Comparison of ENCODE assay signal across 21 cellular contexts in genomic region chr15:59567369-59567768, GRCh38. TPM values are rescaled to one million over a fixed set of nuclear protein-coding genes. Genes with fewer than 3 reads are reported as not detected.
DNase-seq lines count a peak whose midpoint lies in the region; ATAC-seq and TF ChIP-seq lines count a peak whose summit lies in the region.
"Had no signal": no experiment of that assay in that cellular context is flagged by ENCODE, and none has a peak within 500 bp of the region (broad histone marks: within the 10 kb centered on the region; RNA-seq: fewer than 3 reads in every experiment).

No MANE protein-coding gene starts in this region.

- 85% methylated on average over 1 of the region's 1 CpG for WGBS in esophagus muscularis mucosa
- WGBS in mesenchymal stem cell = no CpG with 5 or more reads among the region's 1 CpG

- H3K18ac ChIP-seq in mesenchymal stem cell (ENCODE audit: low read depth in 1 of 2, low read length in 2 of 2) = no peak overlapping the region

- H3K9me3 Mint-ChIP-seq in type B pancreatic cell = peaks cover 7% of the 10 kb centered on the region

- DNase-seq in EH (ENCODE audit: low read depth) = peak; percentile 10
- peak; percentile 28 for DNase-seq in adipocyte (ENCODE audit: low read depth)
- DNase-seq in osteoblast (ENCODE audit: insufficient read length, low spot score, missing footprints) = peak; percentile 22
- no peak for DNase-seq in esophagus muscularis mucosa (ENCODE audit: extremely low spot score)
- no peak for DNase-seq in mesenchymal stem cell
- DNase-seq in type B pancreatic cell (ENCODE audit: extremely low spot score, unreplicated experiment) = no peak
- no peak for DNase-seq in NCI-H146 (lab: John Stamatoyannopoulos, UW)
- DNase-seq: DMS53, EL, GF-D8, NCI-H1417, NCI-H187, NCI-H446, NCI-H526, SHP77 had no signal

- no peak overlapping the region for H2BK12ac ChIP-seq in mesenchymal stem cell (ENCODE audit: low read length in 2 of 2)

- H3K27ac Mint-ChIP-seq in type B pancreatic cell = no peak overlapping the region
- H3K27ac Mint-ChIP-seq: IgD-negative memory B cell had no signal

- H3K4me1 ChIP-seq in adipocyte (ENCODE audit: control insufficient read depth, insufficient read depth, low read length) (no peaks in the 10 kb centered on the region), osteoblast (ENCODE audit: insufficient read depth, low read length) (peaks cover 4% of the 10 kb centered on the region), esophagus muscularis mucosa (no peaks in the 10 kb centered on the region), mesenchymal stem cell (ENCODE audit: control insufficient read depth, insufficient read depth, low read depth, low read length) (no peaks in the 10 kb centered on the region)

- H2BK5ac ChIP-seq in mesenchymal stem cell (ENCODE audit: low read depth, low read length, poor library complexity, severe bottlenecking) = no peak overlapping the region

- H3K23ac ChIP-seq in mesenchymal stem cell (ENCODE audit: low read length in 2 of 2) = no peak overlapping the region

- H3K9me3 ChIP-seq in adipocyte (ENCODE audit: control insufficient read depth, low read length) (peaks cover 7% of the 10 kb centered on the region), osteoblast (ENCODE audit: low read depth, low read length) (no peaks in the 10 kb centered on the region), esophagus muscularis mucosa (peaks cover 0 to 16% (median 8%) of the 10 kb centered on the region in 4 donors), mesenchymal stem cell (ENCODE audit: control insufficient read depth, low read length) (peaks cover 19% of the 10 kb centered on the region)

- H2AFZ ChIP-seq in osteoblast (ENCODE audit: low read length) = no peak overlapping the region
- H2AFZ ChIP-seq in mesenchymal stem cell (ENCODE audit: low read depth, low read length) = no peak overlapping the region

- no peak overlapping the region for H3K9ac ChIP-seq in adipocyte (ENCODE audit: low read length)
- no peak overlapping the region for H3K9ac ChIP-seq in mesenchymal stem cell (ENCODE audit: low read length)

- no peaks in the 10 kb centered on the region for H4K20me1 ChIP-seq in osteoblast (ENCODE audit: insufficient read depth, low read length)

- TF ChIP-seq CTCF in osteoblast (IDR thresholded peaks at IDR 0.05; ENCODE audit: extremely low read depth, low read depth, low read length) (no peak), esophagus muscularis mucosa (IDR thresholded peaks at IDR 0.05) (no peak), type B pancreatic cell (conservative IDR thresholded peaks at IDR 0.05) (no peak)

- H3K27me3 ChIP-seq in adipocyte (replicated peaks; ENCODE audit: control insufficient read depth, insufficient read depth, low read length) (peaks cover 3% of the 10 kb centered on the region), osteoblast (ENCODE audit: insufficient read depth, low read length) (no peaks in the 10 kb centered on the region), esophagus muscularis mucosa (no peaks in the 10 kb centered on the region), mesenchymal stem cell (ENCODE audit: control insufficient read depth in 1 of 2, insufficient read depth in 1 of 2, low read length in 2 of 2) (no peaks in the 10 kb centered on the region)

- H3K27ac ChIP-seq in osteoblast (ENCODE audit: low read depth, low read length) (no peak overlapping the region), esophagus muscularis mucosa (replicated peaks in 1 of 4) (no peak overlapping the region), mesenchymal stem cell (ENCODE audit: low read length, poor library complexity, severe bottlenecking) (no peak overlapping the region)
- H3K27ac ChIP-seq: C4-2B had no signal

- H2AK5ac ChIP-seq in mesenchymal stem cell (ENCODE audit: low read length, severe bottlenecking) = no peak overlapping the region

- no peak overlapping the region for H3K14ac ChIP-seq in mesenchymal stem cell (ENCODE audit: low read length in 2 of 2)

- H3K4me3 Mint-ChIP-seq in type B pancreatic cell = no peak overlapping the region
- H3K4me3 Mint-ChIP-seq: IgD-negative memory B cell had no signal

- H3K36me3 Mint-ChIP-seq in type B pancreatic cell = peaks cover 7% of the 10 kb centered on the region
- H3K36me3 Mint-ChIP-seq: IgD-negative memory B cell had no signal

- peaks cover 12% of the 10 kb centered on the region for H3K4me1 Mint-ChIP-seq in type B pancreatic cell (ENCODE audit: unreplicated experiment)

- intact Hi-C loops in esophagus muscularis mucosa (cut with DNase I) = no loop called here

- H2BK15ac ChIP-seq in mesenchymal stem cell (ENCODE audit: low read depth, poor library complexity, severe bottlenecking) = no peak overlapping the region

- H3K4me2 ChIP-seq in osteoblast (ENCODE audit: insufficient read depth, low read length) = no peak overlapping the region
- H3K4me2 ChIP-seq in mesenchymal stem cell (ENCODE audit: low read length, poor library complexity, severe bottlenecking) = no peak overlapping the region

- H2BK120ac ChIP-seq in mesenchymal stem cell (ENCODE audit: low read depth, low read length) = no peak overlapping the region

- H4K91ac ChIP-seq in mesenchymal stem cell (ENCODE audit: low read length) = no peak overlapping the region

- H3K4ac ChIP-seq in mesenchymal stem cell (ENCODE audit: low read depth in 1 of 2, low read length in 2 of 2) = no peak overlapping the region

- ATAC-seq in esophagus mucosa = peak; percentile 75
- ATAC-seq: HCT116 had no signal

- H3K79me1 ChIP-seq in mesenchymal stem cell (replicated peaks; ENCODE audit: low read length, poor library complexity, severe bottlenecking) = no peaks in the 10 kb centered on the region

- no peak for TF ChIP-seq POLR2A in esophagus muscularis mucosa (IDR thresholded peaks at IDR 0.05; ENCODE audit: low read depth)

- H3K27me3 Mint-ChIP-seq in type B pancreatic cell = no peaks in the 10 kb centered on the region

- H3K79me2 ChIP-seq in osteoblast (ENCODE audit: insufficient read depth, low read length) = no peaks in the 10 kb centered on the region

- no peak overlapping the region for H4K8ac ChIP-seq in mesenchymal stem cell (ENCODE audit: low read length)

- H3K4me3 ChIP-seq in adipocyte (ENCODE audit: low read length) (no peak overlapping the region), osteoblast (ENCODE audit: insufficient read depth, low read length) (no peak overlapping the region), esophagus muscularis mucosa (no peak overlapping the region), mesenchymal stem cell (ENCODE audit: insufficient read depth in 1 of 2, low read depth in 1 of 2, low read length in 2 of 2) (no peak overlapping the region)

- TF ChIP-seq EP300 in esophagus muscularis mucosa (IDR thresholded peaks at IDR 0.05) = no peak

- no peaks in the 10 kb centered on the region for H3K36me3 ChIP-seq in adipocyte (ENCODE audit: control insufficient read depth, insufficient read depth, low read length, severe bottlenecking)
- H3K36me3 ChIP-seq in osteoblast (ENCODE audit: insufficient read depth, low read length) = no peaks in the 10 kb centered on the region
- no peaks in the 10 kb centered on the region for H3K36me3 ChIP-seq in esophagus muscularis mucosa
- H3K36me3 ChIP-seq in mesenchymal stem cell (ENCODE audit: control insufficient read depth in 1 of 2, insufficient read depth in 2 of 2, low read depth in 1 of 2, low read length in 2 of 2) = no peaks in the 10 kb centered on the region

RNA-seq across cellular contexts. Expression of gene GCNT3, which starts 44.2 kb away (rescaled TPM):
- 11.4 TPM for total RNA-seq in esophagus mucosa
- total RNA-seq in osteoblast = 0.72 and 1.2 TPM in 2 replicates
- 1 to 10 TPM in 1 of 4 donors, under 1 TPM in 1, not detected in 2; 0.69 to 2.9 TPM for total RNA-seq in esophagus muscularis mucosa
- polyA plus RNA-seq in mesenchymal stem cell (2013, experiment 1 of 2) = 0.18 TPM
- polyA plus RNA-seq in mesenchymal stem cell (2013, experiment 2 of 2) = 0.08 TPM
- total RNA-seq in type B pancreatic cell (ENCODE audit: low replicate concordance) = 19.6 and 32.7 TPM in 2 replicates
- total RNA-seq: H1, OCI-LY7 had no signal
- polyA plus RNA-seq: H1, IgD-negative memory B cell had no signal

Comparison
In these comparisons a context has a peak if more than half of its experiments do, and no peak if none do; other contexts are left out.
1. DNase-seq: peak in EH (single experiment), adipocyte (single experiment) and osteoblast (single experiment); none in esophagus muscularis mucosa (single experiment), mesenchymal stem cell (single experiment), type B pancreatic cell (single experiment) and NCI-H146 (single experiment).